8 cellular contexts compared by ENCODE assay signal in the genomic region with DNA sequence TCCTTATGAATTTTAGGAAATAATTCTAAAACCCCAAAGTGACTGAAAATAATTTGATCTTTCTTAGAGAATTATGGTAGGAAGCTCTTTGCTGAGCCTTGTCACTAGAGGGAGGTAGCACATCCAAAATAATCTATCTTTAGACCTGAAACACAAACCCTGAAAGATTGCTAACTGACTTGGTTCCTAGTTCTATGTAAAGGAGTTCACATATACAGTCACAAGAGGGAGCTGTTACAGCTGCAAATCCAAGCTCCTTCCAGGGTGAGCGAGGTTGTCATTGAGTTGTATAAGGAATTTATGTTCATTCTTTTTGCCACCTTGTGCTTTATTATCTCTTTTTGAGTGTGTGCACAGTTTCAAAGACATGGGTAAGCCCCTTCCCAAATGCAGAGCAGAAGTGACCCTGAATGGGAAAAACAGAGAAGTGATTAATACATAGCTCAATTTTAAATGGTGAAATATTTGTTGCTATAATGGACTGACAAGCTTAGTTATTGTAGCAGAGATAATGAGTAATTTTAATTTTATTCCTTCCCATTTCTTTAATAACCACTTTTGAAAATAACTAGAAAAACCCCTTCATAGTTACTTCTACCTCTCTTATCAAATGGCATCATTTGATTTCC.
DNase-seq lines count a peak whose midpoint lies in the region; ATAC-seq and TF ChIP-seq lines count a peak whose summit lies in the region.

No MANE protein-coding gene starts in this region.

- no peaks in the 10 kb centered on the region for H3K9me3 Mint-ChIP-seq in activated CD4-positive, alpha-beta T cell treated with anti-CD3 and anti-CD28 coated beads for 36 hours (ENCODE audit: low read depth)

- H3K79me2 ChIP-seq in SK-N-SH (ENCODE audit: insufficient read depth) = no peaks in the 10 kb centered on the region

- H3K4me3 ChIP-seq in SK-N-SH (ENCODE audit: low read depth in 2 of 2, low read length in 1 of 2) (no peak overlapping the region; a peak in 1 of 4 replicates), esophagus squamous epithelium (no peak overlapping the region)

- no peak overlapping the region for H3K9ac ChIP-seq in SK-N-SH

- H3K27me3 ChIP-seq in SK-N-SH (ENCODE audit: insufficient read depth) = no peaks in the 10 kb centered on the region
- H3K27me3 ChIP-seq in esophagus squamous epithelium = no peaks in the 10 kb centered on the region

- CTCF ChIA-PET in activated CD4-positive, alpha-beta T cell treated with anti-CD3 and anti-CD28 coated beads for 36 hours (lab: Charles Lee) = interaction anchor here (0.5 to 2.3 kb wide), 12 partner anchors 17 to 369 kb away, joined by 3 to 12 read pairs (median 4); no protein-coding TSS in a partner anchor
- CTCF ChIA-PET in SK-N-SH (lab: Yijun Ruan, JAX) = interaction anchor here (0.7 to 1.4 kb wide), 6 partner anchors 17 to 64 kb away, joined by 3 to 6 read pairs (median 3); no protein-coding TSS in a partner anchor

- H3K9me2 ChIP-seq in SK-N-SH = no peaks in the 10 kb centered on the region

- no peak for TF ChIP-seq EP300 in SK-N-SH (IDR thresholded peaks at IDR 0.05; ENCODE audit: borderline replicate concordance in 1 of 2, low read depth in 1 of 2, low read length in 1 of 2)

- TF ChIP-seq CTCF in SK-N-SH (IDR thresholded peaks at IDR 0.05) = peak; percentile 74
- TF ChIP-seq CTCF in esophagus squamous epithelium (IDR thresholded peaks at IDR 0.05) = peak in 5 of 6 experiments; percentile 20 to 56 (median 46)

- H3K27ac ChIP-seq in SK-N-SH (ENCODE audit: low read depth in 2 of 2, low read length in 1 of 2) (no peak overlapping the region), esophagus squamous epithelium (no peak overlapping the region)

- ATAC-seq in activated CD4-positive, alpha-beta T cell treated with anti-CD3 and anti-CD28 coated beads for 36 hours = peak; percentile 73
- peak; percentile 80 for ATAC-seq in HG03565 (IDR thresholded peaks at IDR 0.05; ENCODE audit: unreplicated experiment)
- no peak for ATAC-seq in GM21515 (IDR thresholded peaks at IDR 0.05; ENCODE audit: unreplicated experiment)

- H3K36me3 ChIP-seq in SK-N-SH (replicated peaks in 1 of 2; ENCODE audit: control insufficient read depth in 1 of 2, insufficient read depth in 2 of 2, low read length in 1 of 2) = no peaks in the 10 kb centered on the region
- no peaks in the 10 kb centered on the region for H3K36me3 ChIP-seq in esophagus squamous epithelium

- no peak for DNase-seq in activated CD4-positive, alpha-beta T cell treated with anti-CD3 and anti-CD28 coated beads for 36 hours
- DNase-seq in activated CD4-positive, alpha-beta T cell treated with anti-CD3 and anti-CD28 coated beads for 48 hours = no peak
- DNase-seq in SK-N-SH (no peak), esophagus squamous epithelium (lab: John Stamatoyannopoulos, UW) (no peak), non-pigmented ciliary epithelial cell (ENCODE audit: low read depth) (peak; percentile 50)
- DNase-seq in activated naive CD4-positive, alpha-beta T cell (lab: John Stamatoyannopoulos, UW) = no peak

- intact Hi-C loops in activated CD4-positive, alpha-beta T cell treated with anti-CD3 and anti-CD28 coated beads for 36 hours (cut with DNase I, micrococcal nuclease) = loop anchor here (5.0 kb wide), 3 partner anchors 34 to 356 kb away; no protein-coding TSS in a partner anchor
- intact Hi-C loops in esophagus squamous epithelium (cut with DNase I) = no loop called here

- H3F3A ChIP-seq in SK-N-SH (replicated peaks; ENCODE audit: insufficient read depth) = no peaks in the 10 kb centered on the region

- H3K36me3 Mint-ChIP-seq in activated CD4-positive, alpha-beta T cell treated with anti-CD3 and anti-CD28 coated beads for 36 hours (ENCODE audit: low read depth) = no peaks in the 10 kb centered on the region

- TF ChIP-seq POLR2A in esophagus squamous epithelium (IDR thresholded peaks at IDR 0.05) = no peak

- no peaks in the 10 kb centered on the region for H3K4me1 ChIP-seq in SK-N-SH (ENCODE audit: control insufficient read depth in 1 of 2, insufficient read depth in 2 of 2, low read depth in 1 of 2, low read length in 1 of 2)
- H3K4me1 ChIP-seq in esophagus squamous epithelium = no peaks in the 10 kb centered on the region

- no peak overlapping the region for H3K4me2 ChIP-seq in SK-N-SH

- no peaks in the 10 kb centered on the region for H4K20me1 ChIP-seq in SK-N-SH (ENCODE audit: insufficient read depth)

- no peaks in the 10 kb centered on the region for H3K27me3 Mint-ChIP-seq in activated CD4-positive, alpha-beta T cell treated with anti-CD3 and anti-CD28 coated beads for 36 hours

- H3K4me1 Mint-ChIP-seq in activated CD4-positive, alpha-beta T cell treated with anti-CD3 and anti-CD28 coated beads for 36 hours = peaks cover 15% of the 10 kb centered on the region

- WGBS in SK-N-SH (ENCODE audit: low lambda C conversion rate) = 0% methylated on average over 1 of the region's 1 CpG
- 7 to 8% methylated on average over 1 of the region's 1 CpG for WGBS in esophagus squamous epithelium, 2 donors

- H3K9me3 ChIP-seq in SK-N-SH = no peaks in the 10 kb centered on the region
- peaks cover 0 to 14% (median 12%) of the 10 kb centered on the region in 3 donors for H3K9me3 ChIP-seq in esophagus squamous epithelium

- POLR2A ChIA-PET in activated CD4-positive, alpha-beta T cell treated with anti-CD3 and anti-CD28 coated beads for 36 hours (lab: Charles Lee) = interaction anchor here (0.6 to 0.7 kb wide), 2 partner anchors 17 to 314 kb away, joined by 3 to 4 read pairs; no protein-coding TSS in a partner anchor
- POLR2A ChIA-PET in SK-N-SH (lab: Yijun Ruan, JAX) = no interaction called here

- no peak for TF ChIP-seq RAD21 in SK-N-SH (IDR thresholded peaks at IDR 0.05; ENCODE audit: low read length)

- no peak overlapping the region for H3K4me3 Mint-ChIP-seq in activated CD4-positive, alpha-beta T cell treated with anti-CD3 and anti-CD28 coated beads for 36 hours

- H2AFZ ChIP-seq in SK-N-SH (ENCODE audit: low read depth) = no peak overlapping the region

- H3K27ac Mint-ChIP-seq in activated CD4-positive, alpha-beta T cell treated with anti-CD3 and anti-CD28 coated beads for 36 hours = no peak overlapping the region

TF ChIP-seq in SK-N-SH, 30 proteins besides CTCF, POLR2A, EP300 and RAD21:
- no peak for TF ChIP-seq TCF12 (IDR thresholded peaks at IDR 0.05)
- no peak for TF ChIP-seq RXRA (IDR thresholded peaks at IDR 0.05; ENCODE audit: borderline replicate concordance, low read depth)
- TF ChIP-seq JUND (IDR thresholded peaks at IDR 0.05) = no peak
- no peak for TF ChIP-seq EZH2phosphoT487 (IDR thresholded peaks at IDR 0.05; ENCODE audit: borderline replicate concordance, low read depth)
- no peak for TF ChIP-seq FOSL2 (IDR thresholded peaks at IDR 0.05; ENCODE audit: borderline replicate concordance, low read depth)
- no peak for TF ChIP-seq TEAD4 (IDR thresholded peaks at IDR 0.05; ENCODE audit: borderline replicate concordance, insufficient read depth)
- TF ChIP-seq IRF3 (IDR thresholded peaks at IDR 0.05; ENCODE audit: low read depth, low read length) = no peak
- no peak for TF ChIP-seq ELF1 (IDR thresholded peaks at IDR 0.05)
- no peak for TF ChIP-seq GABPA (IDR thresholded peaks at IDR 0.05; ENCODE audit: low read depth)
- TF ChIP-seq REST (IDR thresholded peaks at IDR 0.05; ENCODE audit: low read depth, low read length) = no peak
- TF ChIP-seq RFX5 (IDR thresholded peaks at IDR 0.05; ENCODE audit: low read length) = no peak
- TF ChIP-seq PBX3 (IDR thresholded peaks at IDR 0.05) = no peak
